10 cellular contexts compared by ENCODE assay signal in genomic region chr13:26132756-26133155, GRCh38.
A peak's percentile ranks its signal among the peaks of the same experiment; 100 is the strongest.
DNase-seq lines count a peak whose midpoint lies in the region; ATAC-seq and TF ChIP-seq lines count a peak whose summit lies in the region.
"Had no signal": no experiment of that assay in that cellular context is flagged by ENCODE, and none has a peak within 500 bp of the region (broad histone marks: within the 10 kb centered on the region; RNA-seq: fewer than 3 reads in every experiment).

No MANE protein-coding gene starts in this region.

- H3K4me3 ChIP-seq in fibroblast of villous mesenchyme (ENCODE audit: low read depth, low read length): no peak overlapping the region
- H3K4me3 ChIP-seq: vagina had no signal

- DNase-seq in A172 (ENCODE audit: low spot score) (peak; percentile 12), GM04504 (ENCODE audit: low read depth) (peak; percentile 1), RKO (ENCODE audit: low spot score) (peak; percentile 18), fibroblast of villous mesenchyme (ENCODE audit: low read depth) (peak; percentile 22), NCI-H1105 treated with DMSO at 0.1 percent for 48 hours (lab: John Stamatoyannopoulos, UW) (no peak)
- DNase-seq: stimulated activated CD4-positive, alpha-beta T cell treated with anti-CD3 and anti-CD28 coated beads, Interleukin-2, amount 100 ng/mL, for 24 hours had no signal

- ATAC-seq in HG02678 (IDR thresholded peaks at IDR 0.05; ENCODE audit: unreplicated experiment) (no peak), GM19035 (IDR thresholded peaks at IDR 0.05; ENCODE audit: unreplicated experiment) (no peak), GM19455 (IDR thresholded peaks at IDR 0.05; ENCODE audit: unreplicated experiment) (no peak)

- peak; percentile 39 for TF ChIP-seq CTCF in fibroblast of villous mesenchyme (IDR thresholded peaks at IDR 0.05; ENCODE audit: insufficient read depth, low read depth, low read length)
